Comparison of ENCODE assay signal across 8 cellular contexts in the genomic region with DNA sequence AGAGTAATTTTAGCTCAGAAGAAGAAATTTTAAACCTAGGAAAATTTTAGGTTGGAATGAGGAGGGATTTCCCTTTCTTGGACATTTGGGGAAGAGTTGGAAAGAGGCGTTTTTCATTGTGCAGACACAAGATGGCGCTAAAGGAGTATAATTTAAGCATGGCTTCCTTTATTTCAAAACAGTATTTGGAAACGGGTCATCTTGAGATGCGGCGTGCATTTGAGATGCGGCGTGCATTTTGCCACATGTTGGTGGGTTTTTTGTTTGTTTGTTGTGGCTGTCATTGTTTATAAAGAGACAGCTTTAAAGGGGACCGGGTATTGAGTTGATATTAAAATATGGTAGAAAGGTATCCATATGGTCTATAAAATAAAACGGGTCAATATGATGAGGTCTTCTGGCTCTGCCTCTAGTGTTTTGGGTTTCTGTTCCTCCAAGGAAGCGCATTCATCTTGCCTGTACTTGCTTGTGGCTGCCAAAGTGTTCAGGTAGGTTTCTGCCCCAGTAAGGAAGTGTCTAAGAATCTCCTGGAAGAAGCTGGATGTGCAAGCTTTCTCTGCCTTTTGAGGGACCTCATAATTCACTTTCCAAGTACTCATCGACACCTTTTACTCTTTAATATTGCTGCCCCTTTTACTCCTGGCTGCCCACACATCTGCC.
DNase-seq lines count a peak whose midpoint lies in the region; ATAC-seq, FAIRE-seq and TF ChIP-seq lines count a peak whose summit lies in the region.

No MANE protein-coding gene starts in this region.

- H3K36me3 ChIP-seq in left lung (no peaks in the 10 kb centered on the region), suprapubic skin (no peaks in the 10 kb centered on the region)

- intact Hi-C loops in left lung (cut with DNase I), result no loop called here

- 12% methylated on average over 11 of the region's 11 CpGs for WGBS in suprapubic skin

- peak; percentile 58 for TF ChIP-seq CTCF in cardiac fibroblast (IDR thresholded peaks at IDR 0.05; ENCODE audit: low read depth, low read length)
- TF ChIP-seq CTCF in left lung (IDR thresholded peaks at IDR 0.05), result peak; percentile 51 to 66
- peak; percentile 38 to 46 for TF ChIP-seq CTCF in suprapubic skin (IDR thresholded peaks at IDR 0.05)

- DNase-seq in GM03348 (ENCODE audit: low spot score) (peak; percentile 57), M059J (ENCODE audit: low read depth) (peak; percentile 62), SIG-M5 treated with dmso at 0.1 percent for 504 hours (lab: John Stamatoyannopoulos, UW; ENCODE audit: unreplicated experiment) (peak; percentile 79), cardiac fibroblast (ENCODE audit: low read depth in 2 of 2) (peak; percentile 72 to 74), left lung (no peak), suprapubic skin (ENCODE audit: low spot score in 2 of 2) (no peak)

- ATAC-seq in left lung, result peak; percentile 83
- ATAC-seq in HG03095 (IDR thresholded peaks at IDR 0.05; ENCODE audit: unreplicated experiment), result no peak

- no peak overlapping the region for H3K27ac ChIP-seq in left lung
- H3K27ac ChIP-seq in suprapubic skin, result no peak overlapping the region

- FAIRE-seq in A204.1 (lab: Jason Lieb, UNC), result peak; percentile 95

- H3K4me3 ChIP-seq in cardiac fibroblast (replicated peaks in 1 of 2; ENCODE audit: low read depth in 2 of 2, low read length in 2 of 2) (no peak overlapping the region), left lung (no peak overlapping the region), suprapubic skin (no peak overlapping the region)

- no peaks in the 10 kb centered on the region for H3K9me3 ChIP-seq in left lung
- H3K9me3 ChIP-seq in suprapubic skin, result no peaks in the 10 kb centered on the region

- TF ChIP-seq POLR2A in suprapubic skin (IDR thresholded peaks at IDR 0.05), result no peak

- peaks cover 0 to 5% of the 10 kb centered on the region in 2 donors for H3K27me3 ChIP-seq in left lung
- peaks cover 12% of the 10 kb centered on the region for H3K27me3 ChIP-seq in suprapubic skin

- no peak for TF ChIP-seq EP300 in suprapubic skin (IDR thresholded peaks at IDR 0.05)

- H3K4me1 ChIP-seq in left lung, result peaks cover 0 to 4% of the 10 kb centered on the region in 2 donors
- H3K4me1 ChIP-seq in suprapubic skin, result no peaks in the 10 kb centered on the region

Comparison
In these comparisons a context has a peak if more than half of its experiments do, and no peak if none do; other contexts are left out.
1. DNase-seq: peak in GM03348 (single experiment), M059J (single experiment), SIG-M5 treated with dmso at 0.1 percent for 504 hours (single experiment) and cardiac fibroblast (2 of 2); none in left lung (0 of 2) and suprapubic skin (0 of 2).
2. Peak in every context shown above with its lines, with median percentiles within 50 percentile points of each other: CTCF ChIP-seq.